In genomic region chr11:89288004-89288403, GRCh38 we compare ENCODE assay signal across 4 cellular contexts.
A peak's percentile ranks its signal among the peaks of the same experiment; 100 is the strongest.
DNase-seq lines count a peak whose midpoint lies in the region; ATAC-seq, FAIRE-seq and TF ChIP-seq lines count a peak whose summit lies in the region.
"Not testable (repeated sequence)": the region's sequence is repeated elsewhere in the genome, so short reads cannot be mapped to it uniquely, and the experiment has no call there.

No MANE protein-coding gene starts in this region.

- peak overlapping the region; percentile 36 for H3K27ac Mint-ChIP-seq in activated naive CD4-positive, alpha-beta T cell treated with anti-CD3 and anti-CD28 coated beads, Interleukin-2, amount 50 U/mL, for 24 hours

- not testable (repeated sequence) for H3K4me3 Mint-ChIP-seq in activated naive CD4-positive, alpha-beta T cell treated with anti-CD3 and anti-CD28 coated beads, Interleukin-2, amount 50 U/mL, for 24 hours

- H4K20me1 ChIP-seq in IMR-90 (ENCODE audit: insufficient read depth, low read length); HepG2 (ENCODE audit: insufficient read depth, low read length): not testable (repeated sequence)

- H2BK120ac ChIP-seq in IMR-90 (ENCODE audit: low read depth, low read length) = not testable (repeated sequence)

- H3K27ac ChIP-seq in A549; IMR-90 (ENCODE audit: insufficient read depth, low read length); HepG2 (ENCODE audit: extremely low read length, insufficient read depth, low read length): not testable (repeated sequence)

- not testable (repeated sequence) for TF ChIP-seq EP300 in A549 (IDR thresholded peaks at IDR 0.05); HepG2 (IDR thresholded peaks at IDR 0.05; ENCODE audit: low read depth in 2 of 2, low read length in 2 of 2); HepG2 (CRISPR knock-in tag; IDR thresholded peaks at IDR 0.05; ENCODE audit: borderline replicate concordance)

- not testable (repeated sequence) for TF ChIP-seq CTCF in A549 (IDR thresholded peaks at IDR 0.05); IMR-90 (conservative IDR thresholded peaks at IDR 0.05; ENCODE audit: low read depth, low read length); HepG2 (CRISPR knock-in tag; IDR thresholded peaks at IDR 0.05)

- in situ Hi-C loops in IMR-90 (cut with MboI; ENCODE audit: low sequenced_read_pairs); HepG2 (cut with HindIII; ENCODE audit: extremely low pct_ligation_motif_present, low pct_unique_long_range_greater_than_20kb): not testable (repeated sequence)

- H3K4me3 ChIP-seq in A549; IMR-90 (ENCODE audit: insufficient read depth, low read depth, low read length); HepG2 (replicated peaks in 1 of 3; ENCODE audit: insufficient read depth in 1 of 3, low read depth in 2 of 3, low read length in 3 of 3): not testable (repeated sequence)

- WGBS in A549 (ENCODE audit: missing lambda C conversion rate) = 5% methylated on average over 3 of the region's 3 CpGs
- WGBS in IMR-90 (ENCODE audit: extremely low coverage in 2 of 2, insufficient read length in 1 of 2), 2 experiments = no CpG with 5 or more reads among the region's 3 CpGs
- 30% methylated on average over 3 of the region's 3 CpGs for WGBS in HepG2 (ENCODE audit: low lambda C conversion rate)

- H3K4me2 ChIP-seq in A549; IMR-90 (ENCODE audit: low read depth, low read length); HepG2 (ENCODE audit: low read depth, low read length): not testable (repeated sequence)

- H3K36me3 ChIP-seq in IMR-90 (ENCODE audit: control insufficient read depth, insufficient read depth, low read length); HepG2 (replicated peaks in 1 of 2; ENCODE audit: control insufficient read depth in 1 of 2, insufficient read depth in 2 of 2, low read length in 2 of 2): not testable (repeated sequence)

- not testable (repeated sequence) for H2AK9ac ChIP-seq in IMR-90 (replicated peaks; ENCODE audit: low read depth, low read length, poor library complexity)

- H3K56ac ChIP-seq in IMR-90 (ENCODE audit: extremely low read depth, insufficient read depth, low read length) = not testable (repeated sequence)

- H4K5ac ChIP-seq in IMR-90 (ENCODE audit: low read depth, low read length) = not testable (repeated sequence)

- not testable (repeated sequence) for H2AK5ac ChIP-seq in IMR-90 (ENCODE audit: low read depth, low read length)

- not testable (repeated sequence) for H3K27me3 ChIP-seq in IMR-90 (ENCODE audit: control insufficient read depth, insufficient read depth, low read length); HepG2 (ENCODE audit: control insufficient read depth in 1 of 2, insufficient read depth in 2 of 2, low read length in 2 of 2)

- DNase-seq in A549 (ENCODE audit: low read depth in 1 of 2, low spot score in 1 of 2); IMR-90; HepG2 (ENCODE audit: low spot score): not testable (repeated sequence)

- H3K79me1 ChIP-seq in IMR-90 (ENCODE audit: low read depth in 1 of 2, low read length in 2 of 2) = not testable (repeated sequence)

- TF ChIP-seq POLR2A in A549 (IDR thresholded peaks at IDR 0.05; ENCODE audit: low read length); IMR-90 (IDR thresholded peaks at IDR 0.05; ENCODE audit: low read depth, low read length); HepG2 (IDR thresholded peaks at IDR 0.05; ENCODE audit: insufficient read depth in 1 of 2, low read depth in 2 of 2, low read length in 2 of 2): not testable (repeated sequence)

- POLR2A ChIA-PET in A549 (lab: Yijun Ruan, JAX); IMR-90 (lab: Charles Lee; ENCODE audit: unreplicated experiment); HepG2 (lab: Yijun Ruan, JAX): not testable (repeated sequence)

- not testable (repeated sequence) for H3K9ac ChIP-seq in IMR-90 (ENCODE audit: low read depth, low read length); HepG2 (ENCODE audit: insufficient read depth, low read depth, low read length)

- H3K36me3 Mint-ChIP-seq in activated naive CD4-positive, alpha-beta T cell treated with anti-CD3 and anti-CD28 coated beads, Interleukin-2, amount 50 U/mL, for 24 hours = not testable (repeated sequence)

- not testable (repeated sequence) for H3K18ac ChIP-seq in IMR-90 (ENCODE audit: low read depth, low read length)

- H2BK5ac ChIP-seq in IMR-90 (ENCODE audit: low read depth, low read length, poor library complexity, severe bottlenecking) = not testable (repeated sequence)

- intact Hi-C loops in IMR-90 (cut with micrococcal nuclease); HepG2 (cut with micrococcal nuclease; ENCODE audit: unreplicated experiment): not testable (repeated sequence)

- not testable (repeated sequence) for H3K14ac ChIP-seq in IMR-90 (replicated peaks; ENCODE audit: low read depth, low read length)

- CTCF ChIA-PET in A549 (lab: Yijun Ruan, JAX); IMR-90 (lab: Yijun Ruan, JAX); HepG2 (lab: Yijun Ruan, JAX; ENCODE audit: low intra/inter-chr PET ratio, low total read pairs): not testable (repeated sequence)

- not testable (repeated sequence) for H3K4ac ChIP-seq in IMR-90 (ENCODE audit: low read depth, low read length)

- H4K91ac ChIP-seq in IMR-90 (ENCODE audit: insufficient read depth, low read depth, low read length) = not testable (repeated sequence)

- not testable (repeated sequence) for ATAC-seq in A549; IMR-90 (ENCODE audit: low read depth); HepG2

- not testable (repeated sequence) for H3K9me1 ChIP-seq in IMR-90 (ENCODE audit: insufficient read depth, low read length)

- H3K9me3 Mint-ChIP-seq in activated naive CD4-positive, alpha-beta T cell treated with anti-CD3 and anti-CD28 coated beads, Interleukin-2, amount 50 U/mL, for 24 hours = not testable (repeated sequence)

- not testable (repeated sequence) for H3K9me3 ChIP-seq in A549; IMR-90 (ENCODE audit: control insufficient read depth, insufficient read depth, low read length); HepG2 (ENCODE audit: low read length)

- not testable (repeated sequence) for H3K27me3 Mint-ChIP-seq in activated naive CD4-positive, alpha-beta T cell treated with anti-CD3 and anti-CD28 coated beads, Interleukin-2, amount 50 U/mL, for 24 hours

- dilution Hi-C loops in IMR-90 (cut with HindIII; ENCODE audit: low sequenced_read_pairs, unreplicated experiment) = not testable (repeated sequence)

- H2BK15ac ChIP-seq in IMR-90 (ENCODE audit: low read depth, low read length) = not testable (repeated sequence)

- BruUV-seq in IMR-90 (replicated peaks; lab: Mats Ljungman, UMichigan); HepG2 (replicated peaks; lab: Mats Ljungman, UMichigan): not testable (repeated sequence)

- H2BK20ac ChIP-seq in IMR-90 (ENCODE audit: low read depth, low read length) = not testable (repeated sequence)

- not testable (repeated sequence) for FAIRE-seq in A549 (lab: Jason Lieb, UNC); HepG2 (lab: Jason Lieb, UNC)

- peaks cover 11% of the 10 kb centered on the region for H3K4me1 Mint-ChIP-seq in activated naive CD4-positive, alpha-beta T cell treated with anti-CD3 and anti-CD28 coated beads, Interleukin-2, amount 50 U/mL, for 24 hours

- H2AFZ ChIP-seq in IMR-90 (replicated peaks; ENCODE audit: low read length, poor library complexity); HepG2 (ENCODE audit: low read length): not testable (repeated sequence)

- H3K23ac ChIP-seq in IMR-90 (ENCODE audit: low read depth, low read length) = not testable (repeated sequence)

- not testable (repeated sequence) for H3K4me1 ChIP-seq in A549; IMR-90 (ENCODE audit: control insufficient read depth, insufficient read depth, low read length); HepG2 (ENCODE audit: insufficient read depth, low read length)

- not testable (repeated sequence) for TF ChIP-seq RAD21 in A549 (conservative IDR thresholded peaks at IDR 0.05 in 1 of 2, IDR thresholded peaks at IDR 0.05 in 1 of 2); IMR-90 (IDR thresholded peaks at IDR 0.05; ENCODE audit: low read length); HepG2 (CRISPR knock-in tag; IDR thresholded peaks at IDR 0.05)

- H3K79me2 ChIP-seq in HepG2 (ENCODE audit: insufficient read depth, low read length) = not testable (repeated sequence)

- not testable (repeated sequence) for H4K8ac ChIP-seq in IMR-90 (ENCODE audit: low read depth in 2 of 2, low read length in 2 of 2)

TF ChIP-seq in A549, 52 proteins besides CTCF, POLR2A, EP300 and RAD21:
- TF ChIP-seq MAFK (IDR thresholded peaks at IDR 0.05; ENCODE audit: partially characterized antibody) = peak; percentile 9

TF ChIP-seq in IMR-90, 13 proteins besides CTCF, POLR2A, EP300 and RAD21:
- 0 out of 2 replicates have a peak, but pooled peaks have one; percentile 9 for TF ChIP-seq MAFK (IDR thresholded peaks at IDR 0.05; ENCODE audit: low read depth, low read length)

TF ChIP-seq in HepG2, 621 proteins besides CTCF, POLR2A, EP300 and RAD21:
- peak; percentile 55; the same call in 1 of the 2 replicates for TF ChIP-seq MAFF (IDR thresholded peaks at IDR 0.05; ENCODE audit: low read depth, low read length)
- peak in 1 of 2 experiments; percentile 71; a peak in 2 of 4 replicates for TF ChIP-seq MAFK (conservative IDR thresholded peaks at IDR 0.05 in 1 of 2, IDR thresholded peaks at IDR 0.05 in 1 of 2; ENCODE audit: low read length in 2 of 2)
